In the genomic region with DNA sequence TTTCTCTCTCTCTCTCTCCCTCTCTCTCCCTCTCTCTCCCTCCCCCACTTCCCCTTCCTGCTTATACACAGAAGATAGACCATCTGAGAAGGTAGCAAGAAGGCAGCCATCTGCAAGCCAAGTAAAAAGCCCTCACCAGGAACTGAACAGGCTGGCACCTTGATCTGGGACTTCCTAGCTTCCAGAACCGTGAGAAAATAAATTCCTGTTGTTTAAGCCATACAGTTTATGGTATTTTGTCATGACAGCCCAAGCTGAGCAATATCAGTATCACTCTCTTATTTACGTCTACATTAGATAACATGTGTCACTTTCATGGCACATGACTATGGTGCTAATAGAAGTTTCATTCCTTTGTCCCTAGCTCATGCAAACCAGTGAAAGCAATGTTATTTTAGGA, we compare ENCODE assay signal across 13 cellular contexts.
A peak's percentile ranks its signal among the peaks of the same experiment; 100 is the strongest.
DNase-seq lines count a peak whose midpoint lies in the region; ATAC-seq, FAIRE-seq and TF ChIP-seq lines count a peak whose summit lies in the region.
"Had no signal": no experiment of that assay in that cellular context is flagged by ENCODE, and none has a peak within 500 bp of the region (broad histone marks: within the 10 kb centered on the region; RNA-seq: fewer than 3 reads in every experiment).

No MANE protein-coding gene starts in this region.

- H3K4me1 ChIP-seq in H1 (replicated peaks in 1 of 4; ENCODE audit: control insufficient read depth in 3 of 4, insufficient read depth in 4 of 4, low read length in 3 of 4), result peaks cover 0 to 1% (median 0%) of the 10 kb centered on the region in 4 experiments; a peak in 3 of 7 replicates
- peaks cover 4 to 25% (median 17%) of the 10 kb centered on the region in 3 donors for H3K4me1 ChIP-seq in pancreas

- H3K9me3 ChIP-seq in H1 (ENCODE audit: insufficient read depth in 2 of 2, low read depth in 1 of 2, low read length in 1 of 2), result no peaks in the 10 kb centered on the region
- H3K9me3 ChIP-seq in pancreas, result no peaks in the 10 kb centered on the region

- no peak overlapping the region for H3K4ac ChIP-seq in H1 (replicated peaks; ENCODE audit: insufficient read length, low read depth, low read length)

- H2AFZ ChIP-seq in H1 (ENCODE audit: low read length), result 0 out of 2 replicates have a peak overlapping the region, but pooled peaks have one; percentile 31

- TF ChIP-seq CTCF in H1 (IDR thresholded peaks at IDR 0.05; ENCODE audit: control extremely low read depth in 1 of 3, insufficient read depth in 1 of 3, low read depth in 1 of 3, low read length in 3 of 3) (no peak), pancreas (IDR thresholded peaks at IDR 0.05) (no peak)

- no peak overlapping the region for H4K91ac ChIP-seq in H1 (replicated peaks; ENCODE audit: insufficient read length, low read length)

- H2BK15ac ChIP-seq in H1 (ENCODE audit: low read length), result no peak overlapping the region

- POLR2A ChIA-PET in H1 (lab: Charles Lee; ENCODE audit: partially characterized antibody), result no interaction called here

- H3K56ac ChIP-seq in H1 (replicated peaks; ENCODE audit: insufficient read length, low read depth, low read length), result no peak overlapping the region

- ATAC-seq in pancreas (peak; percentile 74 to 83 (median 80)), HG03175 (IDR thresholded peaks at IDR 0.05; ENCODE audit: unreplicated experiment) (no peak)

- peaks cover 29% of the 10 kb centered on the region for H3K4me1 Mint-ChIP-seq in T-helper 1 cell treated with Interleukin-12 subunit alpha and Interleukin-12 subunit beta and Interleukin-4 antibody, amounts not matched to agents 30 μg/mL and 1 μg/mL, for 36 hours (ENCODE audit: low read depth)

- no peaks in the 10 kb centered on the region for H3K27me3 Mint-ChIP-seq in T-helper 1 cell treated with Interleukin-12 subunit alpha and Interleukin-12 subunit beta and Interleukin-4 antibody, amounts not matched to agents 30 μg/mL and 1 μg/mL, for 36 hours (ENCODE audit: low read depth)
- H3K27me3 Mint-ChIP-seq: progenitor cell of endocrine pancreas had no signal

- no peak for TF ChIP-seq EP300 in H1 (IDR thresholded peaks at IDR 0.05; ENCODE audit: borderline replicate concordance in 1 of 2, low read depth in 2 of 2, low read length in 2 of 2)

- CTCF ChIA-PET in H1 (lab: Charles Lee; ENCODE audit: partially characterized antibody), result interaction anchor here (0.6 to 0.9 kb wide), 3 partner anchors 17 to 86 kb away, joined by 3 to 4 read pairs (median 3); no protein-coding TSS in a partner anchor

- H3K36me3 Mint-ChIP-seq in T-helper 1 cell treated with Interleukin-12 subunit alpha and Interleukin-12 subunit beta and Interleukin-4 antibody, amounts not matched to agents 30 μg/mL and 1 μg/mL, for 36 hours (ENCODE audit: low read depth), result peaks cover 7% of the 10 kb centered on the region

- H2AK5ac ChIP-seq in H1 (ENCODE audit: low read depth, low read length), result no peak overlapping the region

- no peak overlapping the region for H2BK12ac ChIP-seq in H1 (ENCODE audit: low read depth, low read length)

- H3K27ac Mint-ChIP-seq in T-helper 1 cell treated with Interleukin-12 subunit alpha and Interleukin-12 subunit beta and Interleukin-4 antibody, amounts not matched to agents 30 μg/mL and 1 μg/mL, for 36 hours, result peak overlapping the region; percentile 70
- H3K27ac Mint-ChIP-seq: progenitor cell of endocrine pancreas had no signal

- H3K79me1 ChIP-seq in H1 (ENCODE audit: low read depth, low read length), result no peaks in the 10 kb centered on the region

- H3K27me3 ChIP-seq in H1 (replicated peaks in 1 of 4; ENCODE audit: control insufficient read depth in 3 of 4, extremely low read depth in 1 of 4, insufficient read depth in 3 of 4, low read length in 3 of 4), result no peaks in the 10 kb centered on the region
- no peaks in the 10 kb centered on the region for H3K27me3 ChIP-seq in pancreas

- no peak for DNase-seq in T-helper 1 cell
- peak; percentile 44 for DNase-seq in OCI-M1 (lab: John Stamatoyannopoulos, UW)
- DNase-seq in H1 (ENCODE audit: low read depth in 1 of 2, low spot score in 2 of 2), result no peak
- DNase-seq in pancreas, result peak in 1 of 6 donors; percentile 9
- DNase-seq in OCI-M2 (lab: John Stamatoyannopoulos, UW; ENCODE audit: unreplicated experiment), result no peak
- DNase-seq in NCI-H187 (lab: John Stamatoyannopoulos, UW), result no peak
- DNase-seq: activated effector memory CD4-positive, alpha-beta T cell treated with Interleukin-2 at 50 U/mL for 16 hours; kidney glomerular epithelial cell; NCI-H524 treated with DMSO at 0.1 percent for 48 hours had no signal

- H3K9me3 Mint-ChIP-seq in T-helper 1 cell treated with Interleukin-12 subunit alpha and Interleukin-12 subunit beta and Interleukin-4 antibody, amounts not matched to agents 30 μg/mL and 1 μg/mL, for 36 hours, result no peaks in the 10 kb centered on the region

- no peak overlapping the region for H3K23ac ChIP-seq in H1 (ENCODE audit: insufficient read length)

- no peak overlapping the region for H3K9ac ChIP-seq in H1 (replicated peaks in 1 of 4; ENCODE audit: extremely low read depth in 1 of 4, low read depth in 3 of 4, low read length in 3 of 4)

- WGBS in H1 (ENCODE audit: extremely low coverage in 1 of 2, insufficient coverage in 1 of 2, insufficient read length in 1 of 2, insufficient replicate concordance in 2 of 2, low coverage in 1 of 2, low lambda C conversion rate in 2 of 2, missing lambda C conversion rate in 1 of 2), 2 experiments, result 93% methylated on average over 2 of the region's 2 CpGs; no CpG with 5 or more reads in 1 of the 2 experiments
- 28 to 29% methylated on average over 2 of the region's 2 CpGs for WGBS in pancreas, 2 donors

- H3K36me3 ChIP-seq in H1 (ENCODE audit: control insufficient read depth in 2 of 4, insufficient read depth in 4 of 4, low read length in 3 of 4) (no peaks in the 10 kb centered on the region), pancreas (no peaks in the 10 kb centered on the region)

- no peak for TF ChIP-seq POLR2A in H1 (IDR thresholded peaks at IDR 0.05; ENCODE audit: control extremely low read depth in 1 of 2, low read depth in 2 of 2, low read length in 2 of 2)

- H3K79me2 ChIP-seq in H1 (ENCODE audit: control insufficient read depth in 1 of 2, insufficient read depth in 2 of 2, low read length in 2 of 2), result no peaks in the 10 kb centered on the region

- H4K8ac ChIP-seq in H1 (ENCODE audit: extremely low read depth, insufficient read depth, low read length), result no peak overlapping the region

- no peak overlapping the region for H3K27ac ChIP-seq in H1 (ENCODE audit: low read depth, low read length)
- peak overlapping the region in 3 of 4 donors; percentile 4 to 75 (median 49) for H3K27ac ChIP-seq in pancreas

- H3K4me3 Mint-ChIP-seq in T-helper 1 cell treated with Interleukin-12 subunit alpha and Interleukin-12 subunit beta and Interleukin-4 antibody, amounts not matched to agents 30 μg/mL and 1 μg/mL, for 36 hours, result no peak overlapping the region

- TF ChIP-seq RAD21 in H1 (IDR thresholded peaks at IDR 0.05 in 1 of 2, conservative IDR thresholded peaks at IDR 0.05 in 1 of 2; ENCODE audit: low read depth in 2 of 2, low read length in 2 of 2), result no peak

- intact Hi-C loops in pancreas (cut with DNase I), result no loop called here

- H4K5ac ChIP-seq in H1 (ENCODE audit: insufficient read length, low read depth, low read length), result no peak overlapping the region

- no peaks in the 10 kb centered on the region for H4K20me1 ChIP-seq in H1 (replicated peaks in 1 of 2; ENCODE audit: control insufficient read depth in 1 of 2, insufficient read depth in 2 of 2, low read length in 2 of 2)

- H3K23me2 ChIP-seq in H1 (ENCODE audit: low read depth, low read length), result no peaks in the 10 kb centered on the region

- no peak overlapping the region for H3K18ac ChIP-seq in H1 (ENCODE audit: extremely low read depth, low read length)

- peak overlapping the region; percentile 66 for H3K14ac ChIP-seq in H1 (ENCODE audit: insufficient read length)

- no peak overlapping the region for H3K4me2 ChIP-seq in H1 (ENCODE audit: insufficient read depth in 1 of 2, low read depth in 2 of 2, low read length in 2 of 2)

- H3K4me3 ChIP-seq in H1 (ENCODE audit: extremely low read depth in 1 of 4, insufficient read depth in 2 of 4, low read depth in 3 of 4, low read length in 4 of 4), result no peak overlapping the region
- no peak overlapping the region for H3K4me3 ChIP-seq in pancreas

- FAIRE-seq in H1 (lab: Jason Lieb, UNC) (no peak), pancreas (lab: Jason Lieb, UNC) (no peak)
- FAIRE-seq: endothelial cell of umbilical vein had no signal

- no peak overlapping the region for H2BK5ac ChIP-seq in H1 (ENCODE audit: low read depth, low read length)

- H2BK20ac ChIP-seq in H1 (ENCODE audit: low read length), result no peak overlapping the region

- no peak overlapping the region for H2BK120ac ChIP-seq in H1 (replicated peaks; ENCODE audit: low read depth, low read length)

TF ChIP-seq in H1, 55 proteins besides CTCF, POLR2A, EP300 and RAD21:
- TF ChIP-seq, protein P1, sequence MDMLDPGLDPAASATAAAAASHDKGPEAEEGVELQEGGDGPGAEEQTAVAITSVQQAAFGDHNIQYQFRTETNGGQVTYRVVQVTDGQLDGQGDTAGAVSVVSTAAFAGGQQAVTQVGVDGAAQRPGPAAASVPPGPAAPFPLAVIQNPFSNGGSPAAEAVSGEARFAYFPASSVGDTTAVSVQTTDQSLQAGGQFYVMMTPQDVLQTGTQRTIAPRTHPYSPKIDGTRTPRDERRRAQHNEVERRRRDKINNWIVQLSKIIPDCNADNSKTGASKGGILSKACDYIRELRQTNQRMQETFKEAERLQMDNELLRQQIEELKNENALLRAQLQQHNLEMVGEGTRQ (IDR thresholded peaks at IDR 0.05; ENCODE audit: low read length), result no peak
- TF ChIP-seq, protein P2, sequence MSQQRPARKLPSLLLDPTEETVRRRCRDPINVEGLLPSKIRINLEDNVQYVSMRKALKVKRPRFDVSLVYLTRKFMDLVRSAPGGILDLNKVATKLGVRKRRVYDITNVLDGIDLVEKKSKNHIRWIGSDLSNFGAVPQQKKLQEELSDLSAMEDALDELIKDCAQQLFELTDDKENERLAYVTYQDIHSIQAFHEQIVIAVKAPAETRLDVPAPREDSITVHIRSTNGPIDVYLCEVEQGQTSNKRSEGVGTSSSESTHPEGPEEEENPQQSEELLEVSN (IDR thresholded peaks at IDR 0.05), result no peak
- TF ChIP-seq ZNF274 (IDR thresholded peaks at IDR 0.05; ENCODE audit: borderline replicate concordance, extremely low read depth, low read length) (no peak), CHD1 (IDR thresholded peaks at IDR 0.05; ENCODE audit: low read depth, low read length) (no peak), HDAC2 (IDR thresholded peaks at IDR 0.05; ENCODE audit: borderline replicate concordance in 1 of 2, low read depth in 2 of 2, low read length in 2 of 2) (no peak), SIX5 (IDR thresholded peaks at IDR 0.05; ENCODE audit: low read depth, low read length) (no peak), YY1 (IDR thresholded peaks at IDR 0.05; ENCODE audit: low read depth, low read length) (no peak), TBP (IDR thresholded peaks at IDR 0.05; ENCODE audit: low read depth, low read length) (no peak)
